1 cellular context compared by ENCODE assay signal in the genomic region with DNA sequence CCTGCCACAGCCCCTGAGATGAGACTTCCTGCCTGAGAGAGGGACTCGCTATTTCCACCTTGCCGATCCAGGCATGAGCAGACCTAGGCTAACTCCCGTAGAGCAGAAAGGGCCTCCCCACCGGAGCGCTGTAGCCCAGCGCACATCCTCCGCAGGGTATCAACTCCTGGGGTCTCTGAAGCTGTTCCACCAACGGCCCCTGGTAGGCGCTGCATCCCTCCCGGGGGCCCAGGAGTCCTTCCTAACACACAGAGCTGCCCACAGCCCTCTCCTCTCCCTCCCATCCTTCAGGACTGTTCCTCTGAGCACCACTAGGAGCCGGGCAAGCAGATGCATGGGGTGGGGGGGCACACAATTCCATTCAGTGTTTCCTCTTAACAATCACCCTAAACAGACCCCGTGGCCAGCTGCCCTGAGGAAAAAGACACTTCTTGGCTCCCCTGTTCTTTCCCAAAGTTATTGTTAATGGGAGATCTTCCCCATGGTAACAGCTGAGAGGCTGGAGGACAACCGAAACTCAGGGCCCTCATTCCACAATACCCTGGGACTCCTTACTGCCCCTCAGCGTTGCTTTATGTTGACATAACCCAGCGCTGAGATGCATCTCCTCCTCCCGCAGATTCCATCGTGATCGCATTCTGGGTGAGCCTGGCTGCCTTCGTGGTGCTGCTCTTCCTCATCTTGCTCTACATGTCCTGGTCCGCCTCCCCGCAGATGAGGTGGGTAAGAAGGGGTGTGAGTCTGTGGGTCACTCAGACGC.
TF ChIP-seq lines count a peak whose summit lies in the region.

No MANE protein-coding gene starts in this region.

TF ChIP-seq in H1, 55 proteins besides CTCF, POLR2A, EP300 and RAD21:
- TF ChIP-seq SP1 (IDR thresholded peaks at IDR 0.05; ENCODE audit: low read depth, low read length) (no peak), NRF1 (IDR thresholded peaks at IDR 0.05; ENCODE audit: low read depth, low read length) (no peak), CHD1 (IDR thresholded peaks at IDR 0.05; ENCODE audit: low read depth, low read length) (no peak), KDM5A (IDR thresholded peaks at IDR 0.05; ENCODE audit: low read length) (no peak), TAF7 (optimal IDR thresholded peaks at IDR 0.05; ENCODE audit: borderline replicate concordance, low read depth, low read length) (no peak), CHD2 (IDR thresholded peaks at IDR 0.05; ENCODE audit: low read length) (no peak), GTF2F1 (IDR thresholded peaks at IDR 0.05; ENCODE audit: borderline replicate concordance, low read depth, low read length) (no peak), TBP (IDR thresholded peaks at IDR 0.05; ENCODE audit: low read depth, low read length) (no peak), EGR1 (IDR thresholded peaks at IDR 0.05; ENCODE audit: borderline replicate concordance, low read depth, low read length) (peak; percentile 24; the same call in 1 of the 2 replicates), ASH2L (IDR thresholded peaks at IDR 0.05; ENCODE audit: low read length) (peak; percentile 39), CTBP2 (IDR thresholded peaks at IDR 0.05; ENCODE audit: borderline replicate concordance, insufficient read depth, insufficient read length, low read length) (peak; percentile 8), HDAC2 (IDR thresholded peaks at IDR 0.05; ENCODE audit: borderline replicate concordance in 1 of 2, low read depth in 2 of 2, low read length in 2 of 2) (0 out of 4 replicates have a peak, but pooled peaks of 1 of the 2 experiments have one; percentile 55)
- TF ChIP-seq, protein P1, sequence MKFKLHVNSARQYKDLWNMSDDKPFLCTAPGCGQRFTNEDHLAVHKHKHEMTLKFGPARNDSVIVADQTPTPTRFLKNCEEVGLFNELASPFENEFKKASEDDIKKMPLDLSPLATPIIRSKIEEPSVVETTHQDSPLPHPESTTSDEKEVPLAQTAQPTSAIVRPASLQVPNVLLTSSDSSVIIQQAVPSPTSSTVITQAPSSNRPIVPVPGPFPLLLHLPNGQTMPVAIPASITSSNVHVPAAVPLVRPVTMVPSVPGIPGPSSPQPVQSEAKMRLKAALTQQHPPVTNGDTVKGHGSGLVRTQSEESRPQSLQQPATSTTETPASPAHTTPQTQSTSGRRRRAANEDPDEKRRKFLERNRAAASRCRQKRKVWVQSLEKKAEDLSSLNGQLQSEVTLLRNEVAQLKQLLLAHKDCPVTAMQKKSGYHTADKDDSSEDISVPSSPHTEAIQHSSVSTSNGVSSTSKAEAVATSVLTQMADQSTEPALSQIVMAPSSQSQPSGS (IDR thresholded peaks at IDR 0.05; ENCODE audit: low read length): no peak
TF ChIP-seq in H1: peak in this region for 4.
